ENCODE assay signal across 27 cellular contexts in genomic region chr16:67167588-67167987, GRCh38. TPM values are rescaled to one million over a fixed set of nuclear protein-coding genes. Genes with fewer than 3 reads are reported as not detected.
"Had no signal": no experiment of that assay in that cellular context is flagged by ENCODE, and none has a peak within 500 bp of the region (broad histone marks: within the 10 kb centered on the region; RNA-seq: fewer than 3 reads in every experiment).

No MANE protein-coding gene starts in this region.

- ATAC-seq: left colon; naive thymus-derived CD8-positive, alpha-beta T cell; right lobe of liver; stimulated activated memory B cell treated with anti-CD40 and anti-IgM and Interleukin-4, amounts not matched to agents 10 μg/mL and 1 μg/mL and 100 μg/mL, for 72 hours had no signal

- H3K27ac Mint-ChIP-seq: activated naive CD4-positive, alpha-beta T cell treated with anti-CD3 and anti-CD28 coated beads, Interleukin-2, amount 10 ng/mL, durations not matched to agents 7 days and 5 days; activated naive CD8-positive, alpha-beta T cell treated with anti-CD3 and anti-CD28 coated beads, Interleukin-2, amount 10 ng/mL, durations not matched to agents 7 days and 5 days; immature natural killer cell; stimulated activated memory B cell treated with anti-CD40 and anti-IgM and Interleukin-4, amounts not matched to agents 10 μg/mL and 1 μg/mL and 100 μg/mL, for 72 hours had no signal

- H3K27ac ChIP-seq: brain microvascular endothelial cell, right lobe of liver, skin epidermis, suprapubic skin had no signal

- H3K9me3 Mint-ChIP-seq: activated naive CD4-positive, alpha-beta T cell treated with anti-CD3 and anti-CD28 coated beads, Interleukin-2, amount 10 ng/mL, durations not matched to agents 7 days and 5 days; activated naive CD8-positive, alpha-beta T cell treated with anti-CD3 and anti-CD28 coated beads, Interleukin-2, amount 10 ng/mL, durations not matched to agents 7 days and 5 days; naive thymus-derived CD8-positive, alpha-beta T cell; neural crest cell; stimulated activated memory B cell treated with anti-CD40 and anti-IgM and Interleukin-4, amounts not matched to agents 10 μg/mL and 1 μg/mL and 100 μg/mL, for 72 hours; T-helper 2 cell treated with Interferon-gamma antibody and Interleukin-4, amounts not matched to agents 5 μg/mL and 100 μg/mL, for 36 hours had no signal

- H3K4me3 ChIP-seq: esophagus squamous epithelium, right lobe of liver, skin epidermis, stomach, suprapubic skin, tibial artery had no signal

- H3K4me3 Mint-ChIP-seq: activated naive CD8-positive, alpha-beta T cell treated with anti-CD3 and anti-CD28 coated beads, Interleukin-2, amount 10 ng/mL, durations not matched to agents 7 days and 5 days; stimulated activated memory B cell treated with anti-CD40 and anti-IgM and Interleukin-4, amounts not matched to agents 10 μg/mL and 1 μg/mL and 100 μg/mL, for 72 hours had no signal

- H3K36me3 ChIP-seq: brain microvascular endothelial cell, right lobe of liver, stomach, tibial artery had no signal

- H3K9me3 ChIP-seq: esophagus squamous epithelium, right lobe of liver, stomach, suprapubic skin, tibial artery had no signal

- H3K36me3 Mint-ChIP-seq: immature natural killer cell; stimulated activated memory B cell treated with anti-CD40 and anti-IgM and Interleukin-4, amounts not matched to agents 10 μg/mL and 1 μg/mL and 100 μg/mL, for 72 hours had no signal

- H3K27me3 ChIP-seq: right lobe of liver, suprapubic skin had no signal

- DNase-seq: activated CD4-positive, alpha-beta T cell treated with anti-CD3 and anti-CD28 coated beads for 4 hours; activated CD4-positive, CD25-positive, alpha-beta regulatory T cell; activated CD8-positive, alpha-beta memory T cell treated with anti-CD3 and anti-CD28 coated beads for 24 hours; activated effector memory CD4-positive, alpha-beta T cell treated with anti-CD3 and anti-CD28 coated beads, Interleukin-2, amount 50 U/mL, for 16 hours; activated naive CD4-positive, alpha-beta T cell treated with anti-CD3 and anti-CD28 coated beads, Interleukin-2, amount 10 ng/mL, durations not matched to agents 7 days and 5 days; activated naive CD8-positive, alpha-beta T cell treated with anti-CD3 and anti-CD28 coated beads, Interleukin-2, amount 10 ng/mL, durations not matched to agents 7 days and 5 days; brain microvascular endothelial cell; caudate nucleus; cortex of kidney; esophagus squamous epithelium; foreskin melanocyte; hypothalamus; immature natural killer cell; kidney; left colon; midbrain; naive thymus-derived CD8-positive, alpha-beta T cell; stimulated activated CD4-positive, alpha-beta T cell treated with anti-CD3 and anti-CD28 coated beads, Interleukin-12 subunit alpha, Interleukin-12 subunit beta, amount 100 ng/mL, for 4 hours; stimulated activated CD4-positive, alpha-beta T cell treated with anti-CD3 and anti-CD28 coated beads, Interleukin-4, amount 100 ng/mL, for 24 hours; stomach; tibial artery had no signal

RNA-seq across cellular contexts. Expression of gene NOL3, which starts 2.8 kb away (rescaled TPM):
- polyA plus RNA-seq: naive thymus-derived CD8-positive, alpha-beta T cell had no signal

RNA-seq across cellular contexts. Expression of gene HSF4, which starts 3.0 kb away (rescaled TPM):
- polyA plus RNA-seq: immature natural killer cell; naive thymus-derived CD8-positive, alpha-beta T cell had no signal
